8 cellular contexts compared by ENCODE assay signal in the genomic region with DNA sequence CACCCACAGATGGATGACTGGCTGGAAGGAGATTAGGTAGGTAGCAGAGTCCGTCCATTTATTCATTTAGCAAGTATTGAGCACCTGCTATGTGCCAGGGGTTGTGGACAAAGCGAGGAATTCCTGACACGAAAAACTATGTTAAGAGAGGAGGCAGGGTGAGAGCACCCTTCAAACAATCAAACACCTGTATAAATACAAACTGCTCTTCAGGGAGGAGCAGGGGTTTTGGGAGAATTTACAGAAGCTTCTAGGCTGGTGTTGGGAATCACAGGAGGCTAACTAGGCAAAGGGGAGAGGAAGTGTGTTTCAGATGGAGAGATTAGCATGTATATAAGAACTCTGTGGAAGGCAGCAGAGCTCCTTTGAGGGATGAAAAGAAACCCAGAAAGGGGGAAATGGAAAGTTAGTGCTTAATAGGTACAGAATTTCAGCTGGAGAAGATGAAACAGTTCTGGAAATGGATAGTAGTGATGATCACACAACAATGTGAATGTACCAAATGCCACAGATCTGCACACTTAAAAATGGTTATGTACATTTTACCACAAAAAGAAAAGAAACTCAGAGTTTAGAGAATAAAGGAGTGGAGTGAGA. TPM values are rescaled to one million over a fixed set of nuclear protein-coding genes. Genes with fewer than 3 reads are reported as not detected.
A peak's percentile ranks its signal among the peaks of the same experiment; 100 is the strongest.
DNase-seq lines count a peak whose midpoint lies in the region; ATAC-seq and TF ChIP-seq lines count a peak whose summit lies in the region.

No MANE protein-coding gene starts in this region.

- 2 to 4% methylated on average over 3 of the region's 3 CpGs for WGBS in esophagus, 2 donors

- in situ Hi-C loops in Panc1 (cut with HindIII; ENCODE audit: low pct_unique_long_range_greater_than_20kb, low sequenced_read_pairs), result no loop called here

- peak overlapping the region; percentile 93 for H3K4me3 Mint-ChIP-seq in progenitor cell of endocrine pancreas (ENCODE audit: low read depth)

- intact Hi-C loops in Panc1 (cut with micrococcal nuclease; ENCODE audit: unreplicated experiment), result no loop called here

- DNase-seq in Panc1 (ENCODE audit: low read depth, low spot score) (no peak), progenitor cell of endocrine pancreas (ENCODE audit: low spot score, unreplicated experiment) (no peak), NCI-H2081 treated with DMSO at 0.1 percent for 48 hours (lab: John Stamatoyannopoulos, UW) (no peak), NCI-H2081 (lab: John Stamatoyannopoulos, UW) (no peak), AG08396 (ENCODE audit: low spot score) (no peak)
- DNase-seq in stimulated activated naive CD4-positive, alpha-beta T cell treated with Interleukin-2 at 50 U/mL for 16 hours (lab: John Stamatoyannopoulos, UW), result no peak

- BruUV-seq in Panc1 (replicated peaks; lab: Mats Ljungman, UMichigan), result no TSS peak

- H3K36me3 ChIP-seq in Panc1 (ENCODE audit: control insufficient read depth, insufficient read depth, low read length) (peaks cover 10% of the 10 kb centered on the region; the same call in 1 of the 2 replicates), esophagus (ENCODE audit: control insufficient read depth in 2 of 2, insufficient read depth in 2 of 2, low read length in 1 of 2) (no peaks in the 10 kb centered on the region)

- H3K27me3 Mint-ChIP-seq in progenitor cell of endocrine pancreas, result no peaks in the 10 kb centered on the region

- peak overlapping the region; percentile 97 for H3K27ac Mint-ChIP-seq in progenitor cell of endocrine pancreas

- H3K9me3 ChIP-seq in Panc1 (ENCODE audit: control insufficient read depth, insufficient read depth, low read depth, low read length), result no peaks in the 10 kb centered on the region
- H3K9me3 ChIP-seq in esophagus (ENCODE audit: control insufficient read depth in 2 of 2, insufficient read depth in 1 of 2, low read depth in 1 of 2, low read length in 1 of 2), result no peaks in the 10 kb centered on the region

- peak overlapping the region; percentile 97 for H3K4me3 ChIP-seq in GM08714 (ENCODE audit: low read length)
- H3K4me3 ChIP-seq in Panc1 (ENCODE audit: low read depth in 2 of 2, low read length in 2 of 2), result peak overlapping the region; percentile 85
- H3K4me3 ChIP-seq in esophagus (ENCODE audit: low read depth in 1 of 2, low read length in 2 of 2), result peak overlapping the region; percentile 49 to 77

- CTCF ChIA-PET in Panc1 (lab: Charles Lee), result no interaction called here

- H3K4me1 ChIP-seq in Panc1 (ENCODE audit: control insufficient read depth, insufficient read depth, low read length) (peaks cover 18% of the 10 kb centered on the region), esophagus (ENCODE audit: control insufficient read depth in 2 of 2, insufficient read depth in 2 of 2, low read length in 1 of 2) (no peaks in the 10 kb centered on the region)

- TF ChIP-seq CTCF in Panc1 (IDR thresholded peaks at IDR 0.05) (no peak), progenitor cell of endocrine pancreas (IDR thresholded peaks at IDR 0.05; ENCODE audit: unreplicated experiment) (no peak)

- no peak for ATAC-seq in Panc1

- peaks cover 10% of the 10 kb centered on the region for H3K36me3 Mint-ChIP-seq in progenitor cell of endocrine pancreas (ENCODE audit: insufficient read depth)

- H3K9me3 Mint-ChIP-seq in progenitor cell of endocrine pancreas (ENCODE audit: low read depth), result no peaks in the 10 kb centered on the region

- H3K27ac ChIP-seq in Panc1 (ENCODE audit: low read length) (peak overlapping the region; percentile 93), esophagus (ENCODE audit: low read depth in 2 of 2, low read length in 1 of 2) (peak overlapping the region; percentile 88 to 91)

- peaks cover 24% of the 10 kb centered on the region for H3K4me1 Mint-ChIP-seq in progenitor cell of endocrine pancreas (ENCODE audit: low read depth)

- H3K27me3 ChIP-seq in Panc1 (ENCODE audit: control insufficient read depth, insufficient read depth, low read length) (no peaks in the 10 kb centered on the region), esophagus (ENCODE audit: control insufficient read depth in 1 of 2, insufficient read depth in 2 of 2, low read length in 2 of 2) (no peaks in the 10 kb centered on the region)

- POLR2A ChIA-PET in Panc1 (lab: Charles Lee), result interaction anchor here (0.6 kb wide), 2 partner anchors 44 to 69 kb away, joined by 3 to 5 read pairs; no protein-coding TSS in a partner anchor

RNA-seq across cellular contexts. Expression of a gene that starts 0.8 kb away (rescaled TPM):
- total RNA-seq in Panc1 (2021; ENCODE audit: unreplicated experiment), result 45.9 TPM
- 25.3 TPM for polyA plus RNA-seq in Panc1 (2012; ENCODE audit: insufficient read length)
- 10 to 100 TPM in 1 of 2 donors, 1 to 10 TPM in 1; 5.0 to 10.0 TPM for polyA plus RNA-seq in esophagus
- 36.9 and 40.2 TPM in 2 replicates for total RNA-seq in progenitor cell of endocrine pancreas

RNA-seq across cellular contexts. Expression of a gene that starts 8.1 kb away (rescaled TPM):
- total RNA-seq in Panc1 (2021; ENCODE audit: unreplicated experiment) (27.5 TPM), progenitor cell of endocrine pancreas (39.5 and 43.9 TPM in 2 replicates)
- polyA plus RNA-seq in Panc1 (2012; ENCODE audit: insufficient read length), result 14.3 TPM
- polyA plus RNA-seq in esophagus, result 10 to 100 TPM; 18.1 to 23.2 TPM

RNA-seq across cellular contexts. Expression of a gene that starts 17.9 kb away (rescaled TPM):
- total RNA-seq in Panc1 (2021; ENCODE audit: unreplicated experiment), result 39.0 TPM
- 11.0 TPM for polyA plus RNA-seq in Panc1 (2012; ENCODE audit: insufficient read length)
- 10 to 100 TPM; 13.9 to 26.3 TPM for polyA plus RNA-seq in esophagus
- 142 and 155 TPM in 2 replicates for total RNA-seq in progenitor cell of endocrine pancreas
